Comparison of ENCODE assay signal across 14 cellular contexts in the genomic region with DNA sequence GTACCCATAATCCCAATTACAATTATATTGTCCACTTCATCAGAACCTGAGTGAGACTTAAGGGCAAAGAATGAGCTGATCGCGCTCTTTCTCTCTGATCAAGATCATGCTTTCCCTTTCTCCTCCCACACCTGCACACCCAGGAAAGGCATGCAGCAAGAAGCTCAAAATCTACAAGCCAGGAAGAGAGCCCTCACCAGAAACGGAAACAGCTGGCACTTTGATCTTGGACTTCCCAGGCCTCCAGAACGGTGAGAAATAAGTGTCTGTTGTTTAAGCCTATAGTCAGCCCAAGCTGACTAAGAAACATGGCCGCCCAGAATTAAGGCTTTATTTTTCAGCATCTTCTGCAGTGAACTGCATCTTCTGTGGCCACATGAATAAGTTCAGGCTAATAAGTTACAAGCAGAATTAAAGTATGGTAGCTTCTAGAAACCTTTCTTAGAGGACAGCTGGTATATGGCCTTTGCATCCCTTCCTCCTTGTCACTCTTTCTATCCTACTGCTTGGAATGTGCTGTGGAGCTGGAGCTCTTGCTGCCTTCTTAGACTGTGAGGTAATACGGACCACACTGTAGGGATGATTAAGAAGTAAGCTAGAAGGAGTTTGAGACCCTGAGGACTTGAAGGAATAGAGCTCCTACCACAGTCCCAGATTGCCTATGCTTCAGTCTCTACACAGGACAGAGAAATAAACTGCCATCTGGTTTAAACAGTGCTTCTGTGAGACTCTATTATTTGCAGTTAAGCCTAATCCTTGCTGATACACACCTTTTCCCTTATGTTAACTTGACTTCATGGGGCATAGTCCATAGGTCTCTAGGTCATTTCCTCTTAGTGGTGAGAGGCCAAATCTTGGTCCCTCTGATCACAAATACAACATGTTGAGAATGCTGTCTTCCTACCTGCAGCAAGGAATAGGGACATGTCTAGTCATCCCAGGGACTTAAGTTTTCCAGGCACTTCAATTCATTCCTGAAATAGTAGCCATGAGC. TPM values are rescaled to one million over a fixed set of nuclear protein-coding genes. Genes with fewer than 3 reads are reported as not detected.
DNase-seq lines count a peak whose midpoint lies in the region; ATAC-seq, FAIRE-seq and TF ChIP-seq lines count a peak whose summit lies in the region.
"Had no signal": no experiment of that assay in that cellular context is flagged by ENCODE, and none has a peak within 500 bp of the region (broad histone marks: within the 10 kb centered on the region; RNA-seq: fewer than 3 reads in every experiment).

No MANE protein-coding gene starts in this region.

- H3K9me3 ChIP-seq in CD4-positive, alpha-beta T cell (ENCODE audit: control insufficient read depth, low read length), result no peaks in the 10 kb centered on the region
- H3K9me3 ChIP-seq in MM.1S (replicated peaks; ENCODE audit: insufficient read depth, low read length) (no peaks in the 10 kb centered on the region), HepG2 (ENCODE audit: low read length) (peaks cover 5% of the 10 kb centered on the region; the same call in 1 of the 2 replicates)

- H3K9ac ChIP-seq in MM.1S (ENCODE audit: low read length) (no peak overlapping the region), HepG2 (ENCODE audit: insufficient read depth, low read depth, low read length) (no peak overlapping the region)

- H3K79me2 ChIP-seq in MM.1S (ENCODE audit: low read length), result no peaks in the 10 kb centered on the region
- H3K79me2 ChIP-seq in HepG2 (ENCODE audit: insufficient read depth, low read length), result no peaks in the 10 kb centered on the region

- no peaks in the 10 kb centered on the region for H3K36me3 Mint-ChIP-seq in CD4-positive, alpha-beta T cell (ENCODE audit: low read depth)

- CTCF ChIA-PET in CD4-positive, alpha-beta T cell (lab: Charles Lee), result interaction anchor here (0.8 to 1.5 kb wide), 3 partner anchors 14 to 59 kb away, joined by 3 to 5 read pairs (median 4); no protein-coding TSS in a partner anchor
- CTCF ChIA-PET in HepG2 (lab: Yijun Ruan, JAX; ENCODE audit: low intra/inter-chr PET ratio, low total read pairs), result no interaction called here

- POLR2A ChIA-PET in CD4-positive, alpha-beta T cell (lab: Charles Lee), result interaction anchor here (0.6 to 1.6 kb wide), 7 partner anchors 23 to 208 kb away, joined by 3 to 11 read pairs (median 4); partner anchors contain the start of genes CREB3, RECK and TLN1
- POLR2A ChIA-PET in HepG2 (lab: Yijun Ruan, JAX), result no interaction called here

- peaks cover 98% of the 10 kb centered on the region for H3K4me1 Mint-ChIP-seq in CD4-positive, alpha-beta T cell (ENCODE audit: low read depth)

- H3K4me2 ChIP-seq in MM.1S (ENCODE audit: low read depth, low read length) (peak overlapping the region; percentile 39), HepG2 (ENCODE audit: low read depth, low read length) (no peak overlapping the region)

- TF ChIP-seq RAD21 in HepG2 (CRISPR knock-in tag; IDR thresholded peaks at IDR 0.05), result no peak

- H3K9me3 Mint-ChIP-seq in CD4-positive, alpha-beta T cell, result peaks cover 2% of the 10 kb centered on the region

- no peaks in the 10 kb centered on the region for H3K27me3 Mint-ChIP-seq in CD4-positive, alpha-beta T cell

- TF ChIP-seq POLR2A in HepG2 (IDR thresholded peaks at IDR 0.05; ENCODE audit: insufficient read depth in 1 of 2, low read depth in 2 of 2, low read length in 2 of 2), result no peak

- FAIRE-seq in HepG2 (lab: Jason Lieb, UNC), result no peak
- FAIRE-seq in D721Med (lab: Jason Lieb, UNC), result no peak

- TF ChIP-seq EP300 in HepG2 (IDR thresholded peaks at IDR 0.05; ENCODE audit: low read depth in 2 of 2, low read length in 2 of 2), result no peak
- TF ChIP-seq EP300 in HepG2 (CRISPR knock-in tag; IDR thresholded peaks at IDR 0.05; ENCODE audit: borderline replicate concordance), result no peak

- H3K27ac ChIP-seq in CD4-positive, alpha-beta T cell (ENCODE audit: low read depth, low read length), result peak overlapping the region; percentile 30
- H3K27ac ChIP-seq in MM.1S (ENCODE audit: low read length) (peak overlapping the region; percentile 17; the same call in 1 of the 2 replicates), HepG2 (ENCODE audit: extremely low read length, insufficient read depth, low read length) (no peak overlapping the region)
- H3K27ac ChIP-seq: cardiac muscle cell had no signal

- H3K4me3 Mint-ChIP-seq in CD4-positive, alpha-beta T cell, result peak overlapping the region; percentile 64

- intact Hi-C loops in CD4-positive, alpha-beta T cell (cut with DNase I, micrococcal nuclease), result loop anchor here in 1 of 2 experiments (2.0 kb wide), 1 partner anchor 30 kb away; no protein-coding TSS in a partner anchor
- intact Hi-C loops in HepG2 (cut with micrococcal nuclease; ENCODE audit: unreplicated experiment), result no loop called here

- peak overlapping the region; percentile 42 for H2AFZ ChIP-seq in MM.1S (ENCODE audit: low read length)
- H2AFZ ChIP-seq in HepG2 (ENCODE audit: low read length), result no peak overlapping the region

- DNase-seq in CD4-positive, alpha-beta T cell, result peak in 8 of 10 experiments; percentile 11 to 28 (median 20)
- peak; percentile 83 for DNase-seq in MM.1S
- peak; percentile 10 for DNase-seq in activated effector memory CD4-positive, alpha-beta T cell treated with Interleukin-2 at 50 U/mL for 16 hours
- DNase-seq in HepG2 (ENCODE audit: low spot score), result no peak
- DNase-seq in D721Med (ENCODE audit: insufficient read length, low spot score), result no peak
- DNase-seq in GM13976 (ENCODE audit: low spot score), result no peak
- no peak for DNase-seq in Ammon's horn (ENCODE audit: low spot score)
- DNase-seq in HUDEP-2 (lab: John Stamatoyannopoulos, UW; ENCODE audit: unreplicated experiment in 76 of 76), result no peak
- DNase-seq: HCEC 1CT; NCI-H446; stimulated activated CD4-positive, alpha-beta T cell treated with anti-CD3 and anti-CD28 coated beads, Interleukin-1b, Interleukin-23, amount 100 ng/mL, for 48 hours had no signal

- H3K9me2 ChIP-seq in MM.1S (replicated peaks; ENCODE audit: insufficient read depth, low read length), result no peaks in the 10 kb centered on the region

- no peaks in the 10 kb centered on the region for H4K20me1 ChIP-seq in MM.1S (ENCODE audit: insufficient read depth, low read length)
- no peaks in the 10 kb centered on the region for H4K20me1 ChIP-seq in HepG2 (ENCODE audit: insufficient read depth, low read length)

- H3K4me1 ChIP-seq in MM.1S (ENCODE audit: low read length) (peaks cover 33% of the 10 kb centered on the region), HepG2 (ENCODE audit: insufficient read depth, low read length) (peaks cover 9% of the 10 kb centered on the region)

- no peaks in the 10 kb centered on the region for H3K27me3 ChIP-seq in CD4-positive, alpha-beta T cell (ENCODE audit: control insufficient read depth, insufficient read depth, low read length)
- H3K27me3 ChIP-seq in MM.1S (replicated peaks; ENCODE audit: insufficient read depth, low read length) (no peaks in the 10 kb centered on the region), HepG2 (ENCODE audit: control insufficient read depth in 1 of 2, insufficient read depth in 2 of 2, low read length in 2 of 2) (peaks cover 0 to 6% of the 10 kb centered on the region in 2 experiments; a peak in 2 of 5 replicates)

- TF ChIP-seq CTCF in CD4-positive, alpha-beta T cell (IDR thresholded peaks at IDR 0.05), result no peak
- TF ChIP-seq CTCF in MM.1S (IDR thresholded peaks at IDR 0.05; ENCODE audit: low read length), result no peak
- TF ChIP-seq CTCF in HepG2 (CRISPR knock-in tag; IDR thresholded peaks at IDR 0.05), result no peak
- no peak for TF ChIP-seq CTCF in D721Med (IDR thresholded peaks at IDR 0.05; ENCODE audit: insufficient read depth, missing control alignments)
- TF ChIP-seq CTCF in GM13976 (IDR thresholded peaks at IDR 0.05; ENCODE audit: borderline replicate concordance, control extremely low read depth, extremely low read depth, insufficient read depth, missing control alignments), result no peak

- H3K27ac Mint-ChIP-seq in CD4-positive, alpha-beta T cell, result peak overlapping the region; percentile 78

- ATAC-seq in CD4-positive, alpha-beta T cell (ENCODE audit: poor library complexity), result peak; percentile 79
- ATAC-seq in HepG2, result no peak
- ATAC-seq: Right ventricle myocardium inferior had no signal

- peaks cover 16% of the 10 kb centered on the region for H3F3A ChIP-seq in MM.1S (ENCODE audit: insufficient read depth, low read length)

- H3K36me3 ChIP-seq in MM.1S (replicated peaks; ENCODE audit: insufficient read depth, low read length) (no peaks in the 10 kb centered on the region), HepG2 (replicated peaks in 1 of 2; ENCODE audit: control insufficient read depth in 1 of 2, insufficient read depth in 2 of 2, low read length in 2 of 2) (no peaks in the 10 kb centered on the region)
- H3K36me3 ChIP-seq: cardiac muscle cell had no signal

- no peak overlapping the region for H3K4me3 ChIP-seq in MM.1S (ENCODE audit: low read length)
- no peak overlapping the region for H3K4me3 ChIP-seq in HepG2 (replicated peaks in 1 of 3; ENCODE audit: insufficient read depth in 1 of 3, low read depth in 2 of 3, low read length in 3 of 3)
- H3K4me3 ChIP-seq: cardiac muscle cell had no signal

- no TSS peak for BruUV-seq in HepG2 (replicated peaks; lab: Mats Ljungman, UMichigan)

- in situ Hi-C loops in HepG2 (cut with HindIII; ENCODE audit: extremely low pct_ligation_motif_present, low pct_unique_long_range_greater_than_20kb) (no loop called here), GM13976 (cut with MboI; ENCODE audit: low sequenced_read_pairs, unreplicated experiment) (no loop called here)

- WGBS in HepG2 (ENCODE audit: low lambda C conversion rate), result 28% methylated on average over 6 of the region's 6 CpGs

RNA-seq across cellular contexts. Expression of gene OR2S2, which starts 17.2 kb away (rescaled TPM):
- not detected for total RNA-seq in CD4-positive, alpha-beta T cell
- not detected in 2 replicates for total RNA-seq in HepG2 (2016; rRNA removed; fragmentation: Illumina TruSeq; extraction: Trizol)
- not detected in 2 replicates for total RNA-seq in HepG2 (2016; cell fraction: cytosol; rRNA removed; fragmentation: Illumina TruSeq; extraction: Trizol; ENCODE audit: low read depth)
- not detected in 2 replicates for total RNA-seq in HepG2 (2016; cell fraction: insoluble cytoplasmic fraction; rRNA removed; fragmentation: Illumina TruSeq; extraction: Trizol)
- not detected in 2 replicates for total RNA-seq in HepG2 (2016; cell fraction: membrane; rRNA removed; fragmentation: Illumina TruSeq; extraction: Trizol)
- total RNA-seq in HepG2 (2016; cell fraction: nucleus; rRNA removed; fragmentation: Illumina TruSeq; extraction: Trizol), result not detected in 2 replicates
- polyA plus RNA-seq in HepG2 (2011; rRNA removed), result not detected in 2 replicates
- polyA plus RNA-seq in HepG2 (2011; cell fraction: cytosol; rRNA removed), result not detected in 2 replicates
- polyA plus RNA-seq in HepG2 (2011; cell fraction: nucleus; rRNA removed), result not detected in 2 replicates
- polyA plus RNA-seq in HepG2 (2012), result not detected in 2 replicates
- not detected in 2 replicates for polyA plus RNA-seq in HepG2 (2016; cell fraction: cytosol; fragmentation: Illumina TruSeq; extraction: Trizol; ENCODE audit: low read depth)
- not detected in 2 replicates for polyA plus RNA-seq in HepG2 (2016; cell fraction: insoluble cytoplasmic fraction; fragmentation: Illumina TruSeq; extraction: Trizol; ENCODE audit: low read depth)
- not detected in 2 replicates for polyA plus RNA-seq in HepG2 (2016; cell fraction: membrane; fragmentation: Illumina TruSeq; extraction: Trizol; ENCODE audit: low read depth)
- not detected in 2 replicates for polyA plus RNA-seq in HepG2 (2016; cell fraction: nucleus; fragmentation: Illumina TruSeq; extraction: Trizol; ENCODE audit: insufficient read depth, low read depth)
- polyA minus RNA-seq in HepG2 (2011; rRNA and poly(A)+ RNA removed; ENCODE audit: low replicate concordance), result not detected in 2 replicates
- polyA minus RNA-seq in HepG2 (2011; cell fraction: cytosol; rRNA and poly(A)+ RNA removed), result not detected in 2 replicates
- not detected in 2 replicates for polyA minus RNA-seq in HepG2 (2011; cell fraction: nucleus; rRNA and poly(A)+ RNA removed)
- total RNA-seq: cardiac muscle cell, LHCN-M2, Right ventricle myocardium inferior had no signal
- polyA plus RNA-seq: cardiac muscle cell had no signal

RNA-seq across cellular contexts. Expression of gene SPAAR, which starts 31.5 kb away (rescaled TPM):
- total RNA-seq in CD4-positive, alpha-beta T cell, result not detected
- total RNA-seq in HepG2 (2016; rRNA removed; fragmentation: Illumina TruSeq; extraction: Trizol), result 0.07 TPM in 1 of 2 replicates, not detected in the other
- not detected in 2 replicates for total RNA-seq in HepG2 (2016; cell fraction: cytosol; rRNA removed; fragmentation: Illumina TruSeq; extraction: Trizol; ENCODE audit: low read depth)
- not detected in 2 replicates for total RNA-seq in HepG2 (2016; cell fraction: insoluble cytoplasmic fraction; rRNA removed; fragmentation: Illumina TruSeq; extraction: Trizol)
- total RNA-seq in HepG2 (2016; cell fraction: membrane; rRNA removed; fragmentation: Illumina TruSeq; extraction: Trizol), result not detected in 2 replicates
- total RNA-seq in HepG2 (2016; cell fraction: nucleus; rRNA removed; fragmentation: Illumina TruSeq; extraction: Trizol), result not detected in 2 replicates
- polyA plus RNA-seq in HepG2 (2011; rRNA removed), result not detected in 2 replicates
- not detected in 2 replicates for polyA plus RNA-seq in HepG2 (2011; cell fraction: cytosol; rRNA removed)
- not detected in 2 replicates for polyA plus RNA-seq in HepG2 (2011; cell fraction: nucleus; rRNA removed)
- polyA plus RNA-seq in HepG2 (2012), result not detected in 2 replicates
- polyA plus RNA-seq in HepG2 (2016; cell fraction: cytosol; fragmentation: Illumina TruSeq; extraction: Trizol; ENCODE audit: low read depth), result not detected in 2 replicates
- polyA plus RNA-seq in HepG2 (2016; cell fraction: insoluble cytoplasmic fraction; fragmentation: Illumina TruSeq; extraction: Trizol; ENCODE audit: low read depth), result not detected in 2 replicates
- polyA plus RNA-seq in HepG2 (2016; cell fraction: membrane; fragmentation: Illumina TruSeq; extraction: Trizol; ENCODE audit: low read depth), result not detected in 2 replicates
- polyA plus RNA-seq in HepG2 (2016; cell fraction: nucleus; fragmentation: Illumina TruSeq; extraction: Trizol; ENCODE audit: insufficient read depth, low read depth), result not detected in 2 replicates
- 0.21 TPM in 1 of 2 replicates, not detected in the other for polyA minus RNA-seq in HepG2 (2011; rRNA and poly(A)+ RNA removed; ENCODE audit: low replicate concordance)
- not detected in 2 replicates for polyA minus RNA-seq in HepG2 (2011; cell fraction: cytosol; rRNA and poly(A)+ RNA removed)
- polyA minus RNA-seq in HepG2 (2011; cell fraction: nucleus; rRNA and poly(A)+ RNA removed), result not detected in 2 replicates

RNA-seq across cellular contexts. Expression of gene HRCT1, which starts 34.8 kb away (rescaled TPM):
- not detected for total RNA-seq in CD4-positive, alpha-beta T cell
- not detected in 2 replicates for total RNA-seq in HepG2 (2016; rRNA removed; fragmentation: Illumina TruSeq; extraction: Trizol)
- total RNA-seq in HepG2 (2016; cell fraction: cytosol; rRNA removed; fragmentation: Illumina TruSeq; extraction: Trizol; ENCODE audit: low read depth), result not detected in 2 replicates
- total RNA-seq in HepG2 (2016; cell fraction: insoluble cytoplasmic fraction; rRNA removed; fragmentation: Illumina TruSeq; extraction: Trizol), result not detected in 2 replicates
- 0.21 TPM in 1 of 2 replicates, not detected in the other for total RNA-seq in HepG2 (2016; cell fraction: membrane; rRNA removed; fragmentation: Illumina TruSeq; extraction: Trizol)
- 0.41 and 0.43 TPM in 2 replicates for total RNA-seq in HepG2 (2016; cell fraction: nucleus; rRNA removed; fragmentation: Illumina TruSeq; extraction: Trizol)
- 0.13 and 0.44 TPM in 2 replicates for polyA plus RNA-seq in HepG2 (2011; rRNA removed)
- 0.23 TPM in 1 of 2 replicates, not detected in the other for polyA plus RNA-seq in HepG2 (2011; cell fraction: cytosol; rRNA removed)
- polyA plus RNA-seq in HepG2 (2011; cell fraction: nucleus; rRNA removed), result 0.21 TPM in 1 of 2 replicates, not detected in the other
- 0.35 TPM in 1 of 2 replicates, not detected in the other for polyA plus RNA-seq in HepG2 (2012)
- polyA plus RNA-seq in HepG2 (2016; cell fraction: cytosol; fragmentation: Illumina TruSeq; extraction: Trizol; ENCODE audit: low read depth), result 0.26 and 0.28 TPM in 2 replicates
- polyA plus RNA-seq in HepG2 (2016; cell fraction: insoluble cytoplasmic fraction; fragmentation: Illumina TruSeq; extraction: Trizol; ENCODE audit: low read depth), result 0.35 and 0.46 TPM in 2 replicates
- 0.41 and 0.42 TPM in 2 replicates for polyA plus RNA-seq in HepG2 (2016; cell fraction: membrane; fragmentation: Illumina TruSeq; extraction: Trizol; ENCODE audit: low read depth)
- 0.53 TPM in 1 of 2 replicates, not detected in the other for polyA plus RNA-seq in HepG2 (2016; cell fraction: nucleus; fragmentation: Illumina TruSeq; extraction: Trizol; ENCODE audit: insufficient read depth, low read depth)
- 0.44 TPM in 1 of 2 replicates, not detected in the other for polyA minus RNA-seq in HepG2 (2011; rRNA and poly(A)+ RNA removed; ENCODE audit: low replicate concordance)
- polyA minus RNA-seq in HepG2 (2011; cell fraction: cytosol; rRNA and poly(A)+ RNA removed), result not detected in 2 replicates
- not detected in 2 replicates for polyA minus RNA-seq in HepG2 (2011; cell fraction: nucleus; rRNA and poly(A)+ RNA removed)
- total RNA-seq: cardiac muscle cell had no signal
- polyA plus RNA-seq: cardiac muscle cell had no signal

Comparison
In these comparisons a context has a peak if more than half of its experiments do, and no peak if none do; other contexts are left out.
1. DNase-seq: peak in CD4-positive, alpha-beta T cell (8 of 10), MM.1S (single experiment) and activated effector memory CD4-positive, alpha-beta T cell treated with Interleukin-2 at 50 U/mL for 16 hours (single experiment); none in HepG2 (single experiment), D721Med (single experiment), GM13976 (single experiment), Ammon's horn (single experiment) and HUDEP-2 (0 of 76).